8 cellular contexts compared by ENCODE assay signal in the genomic region with DNA sequence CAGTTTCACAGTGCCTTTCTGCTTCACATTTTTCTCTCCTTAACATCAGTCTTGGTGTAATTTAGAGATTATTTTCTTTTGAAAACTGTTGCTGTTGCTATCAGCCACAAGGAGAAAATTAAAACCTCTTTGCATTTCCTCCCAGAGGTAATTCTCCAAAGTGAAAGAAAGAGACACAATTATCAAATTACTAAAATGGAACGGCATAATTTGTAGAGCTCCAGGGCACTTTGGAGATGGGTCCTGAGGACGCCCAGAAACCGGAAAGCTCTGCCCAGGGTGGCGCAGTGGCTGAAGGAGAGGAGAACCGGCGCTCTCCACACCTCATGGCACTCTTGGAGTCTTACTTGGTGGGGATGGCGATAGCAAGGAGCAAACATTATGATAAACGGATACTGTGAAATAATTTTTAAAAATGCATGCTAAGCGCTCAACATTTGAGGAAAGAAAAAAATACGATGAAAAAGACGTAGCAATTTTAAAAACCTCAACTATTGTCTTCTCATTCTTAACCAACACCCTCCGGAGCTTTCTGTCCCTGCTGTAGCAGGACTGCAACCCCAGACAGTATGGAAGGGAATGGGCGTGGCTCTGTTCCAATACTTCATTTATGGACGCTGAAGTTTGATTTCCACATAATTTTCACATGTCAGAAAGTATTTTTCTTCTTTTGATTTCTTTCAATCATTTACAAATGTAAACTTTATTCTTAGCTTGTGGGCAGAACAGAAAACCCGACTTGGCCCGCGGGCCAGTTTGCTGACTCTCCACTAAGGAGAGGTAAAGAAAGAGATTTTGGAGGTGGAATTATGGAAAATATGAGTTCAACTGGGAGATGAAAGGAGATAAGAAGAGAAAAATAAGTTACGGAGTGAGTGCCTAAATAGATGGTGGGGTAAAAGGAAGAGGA. TPM values are rescaled to one million over a fixed set of nuclear protein-coding genes. Genes with fewer than 3 reads are reported as not detected.
DNase-seq lines count a peak whose midpoint lies in the region; ATAC-seq and TF ChIP-seq lines count a peak whose summit lies in the region.

No MANE protein-coding gene starts in this region.

- no peaks in the 10 kb centered on the region for H3K27me3 ChIP-seq in BLaER1 treated with 17β-estradiol and CSF1 and Interleukin-3, amounts not matched to agents 10 nM and 100 nM

- H3K4me3 ChIP-seq in BLaER1 treated with 17β-estradiol and CSF1 and Interleukin-3, amounts not matched to agents 10 nM and 100 nM: peak overlapping the region; percentile 58 to 79 (median 68)
- H3K4me3 ChIP-seq in WI38 (ENCODE audit: low read depth, low read length) (peak overlapping the region; percentile 79), fibroblast of the aortic adventitia (ENCODE audit: low read depth, low read length) (peak overlapping the region; percentile 95)

- peak overlapping the region; percentile 79 to 98 (median 88) for H3K27ac ChIP-seq in BLaER1 treated with 17β-estradiol and CSF1 and Interleukin-3, amounts not matched to agents 10 nM and 100 nM

- H3K4me3 Mint-ChIP-seq in progenitor cell of endocrine pancreas (ENCODE audit: low read depth): peak overlapping the region; percentile 91

- H3K9ac ChIP-seq in BLaER1 treated with 17β-estradiol and CSF1 and Interleukin-3, amounts not matched to agents 10 nM and 100 nM: peak overlapping the region; percentile 78 to 98 (median 85)

- H3K4me2 ChIP-seq in BLaER1 treated with 17β-estradiol and CSF1 and Interleukin-3, amounts not matched to agents 10 nM and 100 nM: peak overlapping the region; percentile 84 to 99 (median 97)

- no peak for TF ChIP-seq CTCF in WI38 (IDR thresholded peaks at IDR 0.05; ENCODE audit: low read depth, low read length)
- no peak for TF ChIP-seq CTCF in fibroblast of the aortic adventitia (IDR thresholded peaks at IDR 0.05; ENCODE audit: insufficient read depth, low read length)
- no peak for TF ChIP-seq CTCF in progenitor cell of endocrine pancreas (IDR thresholded peaks at IDR 0.05; ENCODE audit: unreplicated experiment)

- peaks cover 3% of the 10 kb centered on the region for H3K27me3 Mint-ChIP-seq in progenitor cell of endocrine pancreas

- DNase-seq in HuH-7 (ENCODE audit: low spot score): peak; percentile 35
- DNase-seq in fibroblast of the aortic adventitia (ENCODE audit: low read depth): peak; percentile 49
- DNase-seq in progenitor cell of endocrine pancreas (ENCODE audit: low spot score, unreplicated experiment): no peak
- DNase-seq in mucosa of gallbladder (ENCODE audit: low spot score): no peak
- DNase-seq in NCI-H1092 (lab: John Stamatoyannopoulos, UW): no peak

- H3K4me1 ChIP-seq in BLaER1 treated with 17β-estradiol and CSF1 and Interleukin-3, amounts not matched to agents 10 nM and 100 nM: peaks cover 51 to 86% (median 65%) of the 10 kb centered on the region in 10 experiments

- H3K36me3 Mint-ChIP-seq in progenitor cell of endocrine pancreas (ENCODE audit: insufficient read depth): peaks cover 8% of the 10 kb centered on the region

- H3K9me3 Mint-ChIP-seq in progenitor cell of endocrine pancreas (ENCODE audit: low read depth): no peaks in the 10 kb centered on the region

- peaks cover 0 to 24% (median 0%) of the 10 kb centered on the region in 11 experiments; a peak in 3 of 22 replicates for H3K9me3 ChIP-seq in BLaER1 treated with 17β-estradiol and CSF1 and Interleukin-3, amounts not matched to agents 10 nM and 100 nM (replicated peaks in 1 of 11)

- H3K27ac Mint-ChIP-seq in progenitor cell of endocrine pancreas: peak overlapping the region; percentile 92

- peaks cover 0 to 47% (median 0%) of the 10 kb centered on the region in 11 experiments; a peak in 9 of 22 replicates for H4K20me1 ChIP-seq in BLaER1 treated with 17β-estradiol and CSF1 and Interleukin-3, amounts not matched to agents 10 nM and 100 nM

- ATAC-seq in HG03175 (IDR thresholded peaks at IDR 0.05; ENCODE audit: unreplicated experiment): no peak

- peaks cover 9 to 47% (median 37%) of the 10 kb centered on the region in 11 experiments for H3K36me3 ChIP-seq in BLaER1 treated with 17β-estradiol and CSF1 and Interleukin-3, amounts not matched to agents 10 nM and 100 nM

- peaks cover 24% of the 10 kb centered on the region for H3K4me1 Mint-ChIP-seq in progenitor cell of endocrine pancreas (ENCODE audit: low read depth)

RNA-seq across cellular contexts. Expression of gene S100A11, which starts 1.1 kb away (rescaled TPM):
- total RNA-seq in fibroblast of the aortic adventitia (ENCODE audit: low replicate concordance) (28.9 and 381 TPM in 2 replicates), progenitor cell of endocrine pancreas (142 and 192 TPM in 2 replicates), mucosa of gallbladder (308 TPM)

RNA-seq across cellular contexts. Expression of gene S100A10, which starts 42.0 kb away (rescaled TPM):
- total RNA-seq in fibroblast of the aortic adventitia (ENCODE audit: low replicate concordance): 271 and 340 TPM in 2 replicates
- 432 and 438 TPM in 2 replicates for total RNA-seq in progenitor cell of endocrine pancreas
- 212 TPM for total RNA-seq in mucosa of gallbladder

RNA-seq across cellular contexts. Expression of gene TCHHL1, which starts 53.2 kb away (rescaled TPM):
- total RNA-seq in fibroblast of the aortic adventitia (ENCODE audit: low replicate concordance): not detected in 2 replicates
- total RNA-seq in progenitor cell of endocrine pancreas: not detected in 2 replicates
- not detected for total RNA-seq in mucosa of gallbladder

Comparison
In these comparisons a context has a peak if more than half of its experiments do, and no peak if none do; other contexts are left out.
1. DNase-seq: peak in HuH-7 (single experiment) and fibroblast of the aortic adventitia (single experiment); none in progenitor cell of endocrine pancreas (single experiment), mucosa of gallbladder (single experiment) and NCI-H1092 (single experiment).
2. Peak in every context shown above with its lines, with median percentiles within 50 percentile points of each other: H3K4me3 ChIP-seq.